Comparison of ENCODE assay signal across 8 cellular contexts in genomic region chr1:224623743-224624333, GRCh38. TPM values are rescaled to one million over a fixed set of nuclear protein-coding genes. Genes with fewer than 3 reads are reported as not detected.
DNase-seq lines count a peak whose midpoint lies in the region; ATAC-seq and TF ChIP-seq lines count a peak whose summit lies in the region.

No MANE protein-coding gene starts in this region.

- H3K36me3 Mint-ChIP-seq in osteocyte (ENCODE audit: unreplicated experiment) = no peaks in the 10 kb centered on the region

- no peak overlapping the region for H3K27ac Mint-ChIP-seq in osteocyte (ENCODE audit: unreplicated experiment)

- no peaks in the 10 kb centered on the region for H4K20me1 ChIP-seq in osteoblast (ENCODE audit: insufficient read depth, low read length)

- peaks cover 14% of the 10 kb centered on the region for H3K4me1 Mint-ChIP-seq in osteocyte (ENCODE audit: unreplicated experiment)

- peak overlapping the region; percentile 26 for H2AFZ ChIP-seq in osteoblast (ENCODE audit: low read length)

- H3K79me2 ChIP-seq in osteoblast (ENCODE audit: insufficient read depth, low read length) = peaks cover 49% of the 10 kb centered on the region

- no peaks in the 10 kb centered on the region for H3K9me3 Mint-ChIP-seq in osteocyte (ENCODE audit: unreplicated experiment)

- H3K27me3 Mint-ChIP-seq in osteocyte (ENCODE audit: unreplicated experiment) = peaks cover 32% of the 10 kb centered on the region

- DNase-seq in AG20443 (ENCODE audit: low spot score) (peak; percentile 79), GM19240 (ENCODE audit: insufficient read length, low spot score) (peak; percentile 33), T-helper 1 cell (peak; percentile 45 to 97 (median 68)), amniotic stem cell (lab: John Stamatoyannopoulos, UW) (peak; percentile 25), osteoblast (ENCODE audit: insufficient read length, low spot score, missing footprints) (peak; percentile 96), osteocyte (ENCODE audit: extremely low spot score, unreplicated experiment) (no peak), middle frontal gyrus (ENCODE audit: extremely low spot score, low spot score) (no peak)

- no peaks in the 10 kb centered on the region for H3K9me3 ChIP-seq in osteoblast (ENCODE audit: low read depth, low read length)

- H3K4me3 Mint-ChIP-seq in osteocyte (ENCODE audit: unreplicated experiment) = no peak overlapping the region

- H3K36me3 ChIP-seq in osteoblast (ENCODE audit: insufficient read depth, low read length) = no peaks in the 10 kb centered on the region

- peak overlapping the region; percentile 93 for H3K27ac ChIP-seq in osteoblast (ENCODE audit: low read depth, low read length)

- TF ChIP-seq CTCF in osteoblast (IDR thresholded peaks at IDR 0.05; ENCODE audit: extremely low read depth, low read depth, low read length) (no peak), osteocyte (IDR thresholded peaks at IDR 0.05) (no peak)

- peak overlapping the region; percentile 2 for H3K4me3 ChIP-seq in osteoblast (ENCODE audit: insufficient read depth, low read length)

- peak overlapping the region; percentile 66 for H3K4me2 ChIP-seq in osteoblast (ENCODE audit: insufficient read depth, low read length)

- peaks cover 10% of the 10 kb centered on the region for H3K27me3 ChIP-seq in osteoblast (ENCODE audit: insufficient read depth, low read length)

- peaks cover 41% of the 10 kb centered on the region for H3K4me1 ChIP-seq in osteoblast (ENCODE audit: insufficient read depth, low read length)

- peak; percentile 97 for ATAC-seq in HG03460 (IDR thresholded peaks at IDR 0.05; ENCODE audit: unreplicated experiment)

RNA-seq across cellular contexts. Expression of gene CNIH3, which starts 7.7 kb away (rescaled TPM):
- total RNA-seq in osteoblast (3.6 and 9.7 TPM in 2 replicates), osteocyte (4.2 and 5.5 TPM in 2 replicates)

Comparison
In these comparisons a context has a peak if more than half of its experiments do, and no peak if none do; other contexts are left out.
1. DNase-seq: peak in AG20443 (single experiment), GM19240 (single experiment), T-helper 1 cell (5 of 5), amniotic stem cell (single experiment) and osteoblast (single experiment); none in osteocyte (single experiment) and middle frontal gyrus (single experiment).